Comparison of ENCODE assay signal across 8 cellular contexts in genomic region chr1:228101994-228102790, GRCh38. TPM values are rescaled to one million over a fixed set of nuclear protein-coding genes. Genes with fewer than 3 reads are reported as not detected.
A peak's percentile ranks its signal among the peaks of the same experiment; 100 is the strongest.
DNase-seq lines count a peak whose midpoint lies in the region; ATAC-seq, FAIRE-seq and TF ChIP-seq lines count a peak whose summit lies in the region.

No MANE protein-coding gene starts in this region.

- H3K27me3 Mint-ChIP-seq in astrocyte (ENCODE audit: low read depth, unreplicated experiment): no peaks in the 10 kb centered on the region
- H3K27me3 Mint-ChIP-seq in immature natural killer cell (ENCODE audit: low read depth in 3 of 3): peaks cover 10 to 29% (median 21%) of the 10 kb centered on the region in 3 donors

- H3K36me3 Mint-ChIP-seq in astrocyte (ENCODE audit: low read depth, unreplicated experiment) (peaks cover 15% of the 10 kb centered on the region), immature natural killer cell (peaks cover 7 to 14% (median 13%) of the 10 kb centered on the region in 3 donors)

- no peak overlapping the region for H3K27ac Mint-ChIP-seq in astrocyte (ENCODE audit: unreplicated experiment)
- peak overlapping the region in 5 of 6 donors; percentile 51 to 88 (median 77) for H3K27ac Mint-ChIP-seq in immature natural killer cell

- H4K20me1 ChIP-seq in astrocyte (ENCODE audit: insufficient read depth, low read length): peaks cover 48% of the 10 kb centered on the region

- peaks cover 66% of the 10 kb centered on the region for H3K79me2 ChIP-seq in astrocyte (ENCODE audit: insufficient read depth, low read length)

- in situ Hi-C loops in G401 (cut with HindIII; ENCODE audit: low sequenced_read_pairs): loop anchor here (10.0 kb wide), 1 partner anchor 143 kb away; no protein-coding TSS in a partner anchor

- peak overlapping the region; percentile 39 for H2AFZ ChIP-seq in astrocyte (ENCODE audit: low read depth, low read length)

- no peak for DNase-seq in AG09309 (ENCODE audit: low read depth)
- no peak for DNase-seq in SK-N-MC (ENCODE audit: low read depth, low spot score)
- DNase-seq in astrocyte (ENCODE audit: low read depth): no peak
- DNase-seq in immature natural killer cell: peak; percentile 50 to 60 (median 55)
- peak; percentile 58 for DNase-seq in stimulated activated CD4-positive, alpha-beta T cell treated with anti-CD3 and anti-CD28 coated beads, Interleukin-1b, Interleukin-23, amount 100 ng/mL, for 48 hours
- no peak for DNase-seq in G401 (ENCODE audit: low spot score)

- H3K4me1 ChIP-seq in astrocyte (ENCODE audit: insufficient read depth, low read length): peaks cover 4% of the 10 kb centered on the region

- H3K27ac ChIP-seq in SK-N-MC (no peak overlapping the region), astrocyte (ENCODE audit: low read depth, low read length) (peak overlapping the region; percentile 12)

- H3K4me1 Mint-ChIP-seq in astrocyte (ENCODE audit: low read depth, unreplicated experiment): peaks cover 8% of the 10 kb centered on the region
- H3K4me1 Mint-ChIP-seq in immature natural killer cell: peaks cover 29 to 40% of the 10 kb centered on the region in 2 donors

- H3K4me3 ChIP-seq in AG09309 (ENCODE audit: control insufficient read depth, low read depth, low read length) (peak overlapping the region; percentile 91), SK-N-MC (peak overlapping the region; percentile 92), astrocyte (ENCODE audit: insufficient read depth, low read depth, low read length) (peak overlapping the region; percentile 61)

- H3K27me3 ChIP-seq in astrocyte (ENCODE audit: insufficient read depth, low read length): no peaks in the 10 kb centered on the region

- peak overlapping the region; percentile 90 for H3K4me2 ChIP-seq in astrocyte (ENCODE audit: low read length)

- FAIRE-seq in astrocyte (lab: Jason Lieb, UNC): no peak

- no peaks in the 10 kb centered on the region for H3K9me3 ChIP-seq in SK-N-MC (ENCODE audit: low read depth, low read length)
- no peaks in the 10 kb centered on the region for H3K9me3 ChIP-seq in astrocyte (ENCODE audit: insufficient read depth, low read depth, low read length)

- H3K9me3 Mint-ChIP-seq in astrocyte (ENCODE audit: unreplicated experiment): no peaks in the 10 kb centered on the region
- H3K9me3 Mint-ChIP-seq in immature natural killer cell: peaks cover 0 to 2% (median 0%) of the 10 kb centered on the region in 6 donors

- ATAC-seq in GM18868 (IDR thresholded peaks at IDR 0.05; ENCODE audit: unreplicated experiment) (peak; percentile 32), HG03280 (IDR thresholded peaks at IDR 0.05; ENCODE audit: unreplicated experiment) (peak; percentile 21)

- TF ChIP-seq CTCF in AG09309 (IDR thresholded peaks at IDR 0.05; ENCODE audit: control insufficient read depth, insufficient read depth, low read depth, low read length, missing control alignments) (peak; percentile 36), astrocyte (IDR thresholded peaks at IDR 0.05; ENCODE audit: insufficient read depth, low read depth, low read length) (no peak)

- H3K4me3 Mint-ChIP-seq in astrocyte (ENCODE audit: unreplicated experiment): peak overlapping the region; percentile 85
- H3K4me3 Mint-ChIP-seq in immature natural killer cell: peak overlapping the region; percentile 73 to 94 (median 79)

- H3K9ac ChIP-seq in SK-N-MC (ENCODE audit: insufficient read length) (peak overlapping the region; percentile 88), astrocyte (ENCODE audit: low read length) (peak overlapping the region; percentile 84)

- peaks cover 41% of the 10 kb centered on the region; the same call in 1 of the 2 replicates for H3K36me3 ChIP-seq in SK-N-MC (ENCODE audit: insufficient read depth, low read length)
- peaks cover 15% of the 10 kb centered on the region for H3K36me3 ChIP-seq in astrocyte (ENCODE audit: insufficient read depth, low read length)

RNA-seq across cellular contexts. Expression of gene C1orf35, which starts 0.9 kb away (rescaled TPM):
- total RNA-seq in astrocyte: 19.8 and 21.8 TPM in 2 replicates
- 10 to 100 TPM in 2 of 3 donors, 1 to 10 TPM in 1; 1.8 to 21.7 (median 16.6) TPM for polyA plus RNA-seq in immature natural killer cell
- 29.7 and 36.9 TPM in 2 replicates for total RNA-seq in G401 (2014; rRNA removed; shearing (Covaris generic))

RNA-seq across cellular contexts. Expression of gene MRPL55, which starts 6.9 kb away (rescaled TPM):
- total RNA-seq in astrocyte: 50.8 and 53.3 TPM in 2 replicates
- polyA plus RNA-seq in immature natural killer cell: 100 to 1,000 TPM; 125 to 230 (median 129) TPM
- total RNA-seq in G401 (2014; rRNA removed; shearing (Covaris generic)): 93.7 and 103 TPM in 2 replicates

RNA-seq across cellular contexts. Expression of gene ARF1, which starts 19.7 kb away (rescaled TPM):
- total RNA-seq in astrocyte: 431 and 435 TPM in 2 replicates
- polyA plus RNA-seq in immature natural killer cell: 100 to 1,000 TPM; 533 to 916 (median 674) TPM
- 298 and 328 TPM in 2 replicates for total RNA-seq in G401 (2014; rRNA removed; shearing (Covaris generic))

RNA-seq across cellular contexts. Expression of gene GUK1, which starts 37.9 kb away (rescaled TPM):
- total RNA-seq in astrocyte: 214 and 217 TPM in 2 replicates
- 100 to 1,000 TPM; 516 to 803 (median 763) TPM for polyA plus RNA-seq in immature natural killer cell
- total RNA-seq in G401 (2014; rRNA removed; shearing (Covaris generic)): 172 and 313 TPM in 2 replicates

RNA-seq across cellular contexts. Expression of gene GJC2, which starts 47.5 kb away (rescaled TPM):
- 1.1 and 1.4 TPM in 2 replicates for total RNA-seq in astrocyte
- polyA plus RNA-seq in immature natural killer cell: not detected
- 0.74 and 1.2 TPM in 2 replicates for total RNA-seq in G401 (2014; rRNA removed; shearing (Covaris generic))

Comparison
In these comparisons a context has a peak if more than half of its experiments do, and no peak if none do; other contexts are left out.
1. DNase-seq: peak in immature natural killer cell (3 of 3) and stimulated activated CD4-positive, alpha-beta T cell treated with anti-CD3 and anti-CD28 coated beads, Interleukin-1b, Interleukin-23, amount 100 ng/mL, for 48 hours (single experiment); none in AG09309 (single experiment), SK-N-MC (single experiment), astrocyte (single experiment) and G401 (single experiment).
2. Peak in every context shown above with its lines, with median percentiles within 50 percentile points of each other: H3K4me3 ChIP-seq.